In the genomic region with DNA sequence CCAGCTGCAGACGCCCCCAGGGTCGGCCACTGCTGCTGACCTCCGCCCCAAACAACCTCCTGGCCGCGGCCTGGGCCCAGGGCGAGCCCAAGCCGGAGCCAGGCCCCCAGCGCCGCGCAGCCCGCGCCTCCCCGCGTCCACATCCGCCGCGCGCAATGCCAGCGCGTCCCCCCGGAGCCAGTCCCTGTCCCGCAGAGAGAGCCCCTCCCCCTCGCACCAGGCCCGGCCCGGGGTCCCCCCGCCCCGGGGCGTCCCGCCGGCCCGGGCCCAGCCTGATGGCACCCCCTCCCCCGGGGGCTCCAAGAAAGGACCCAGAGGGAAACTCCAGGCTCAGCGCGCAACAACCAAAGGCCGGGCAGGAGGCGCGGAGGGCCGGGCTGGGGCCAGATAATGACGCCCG, we compare ENCODE assay signal across 27 cellular contexts. TPM values are rescaled to one million over a fixed set of nuclear protein-coding genes. Genes with fewer than 3 reads are reported as not detected.
DNase-seq lines count a peak whose midpoint lies in the region; ATAC-seq and TF ChIP-seq lines count a peak whose summit lies in the region.
"Had no signal": no experiment of that assay in that cellular context is flagged by ENCODE, and none has a peak within 500 bp of the region (broad histone marks: within the 10 kb centered on the region; RNA-seq: fewer than 3 reads in every experiment).

No MANE protein-coding gene starts in this region.

- no peak for ATAC-seq in Right ventricle myocardium inferior
- ATAC-seq in heart right ventricle = peak in 4 of 8 donors; percentile 24 to 51 (median 28)
- no peak for ATAC-seq in activated CD8-positive, alpha-beta T cell treated with anti-CD3 and anti-CD28 coated beads for 36 hours
- ATAC-seq: activated CD8-positive, alpha-beta memory T cell treated with anti-CD3 and anti-CD28 coated beads, Interleukin-2, amount 10 ng/mL, durations not matched to agents 7 days and 5 days; body of pancreas; natural killer cell treated with Interleukin-12 subunit alpha and Interleukin-12 subunit beta and Interleukin-15 and Interleukin-18, amount 100 ng/mL, for 72 hours had no signal

- no peaks in the 10 kb centered on the region for H3K36me3 Mint-ChIP-seq in nephron progenitor cell (ENCODE audit: low read depth)
- no peaks in the 10 kb centered on the region for H3K36me3 Mint-ChIP-seq in activated CD8-positive, alpha-beta T cell treated with anti-CD3 and anti-CD28 coated beads for 36 hours (ENCODE audit: low read depth)
- H3K36me3 Mint-ChIP-seq: activated CD8-positive, alpha-beta memory T cell treated with anti-CD3 and anti-CD28 coated beads, Interleukin-2, amount 10 ng/mL, durations not matched to agents 7 days and 5 days; activated naive CD8-positive, alpha-beta T cell treated with anti-CD3 and anti-CD28 coated beads, Interleukin-2, amount 10 ng/mL, durations not matched to agents 7 days and 5 days; natural killer cell treated with Interleukin-12 subunit alpha and Interleukin-12 subunit beta and Interleukin-15 and Interleukin-18, amount 100 ng/mL, for 72 hours had no signal

- H3K9me3 Mint-ChIP-seq in nephron progenitor cell = no peaks in the 10 kb centered on the region
- no peaks in the 10 kb centered on the region for H3K9me3 Mint-ChIP-seq in activated CD8-positive, alpha-beta T cell treated with anti-CD3 and anti-CD28 coated beads for 36 hours
- H3K9me3 Mint-ChIP-seq: activated naive CD8-positive, alpha-beta T cell treated with anti-CD3 and anti-CD28 coated beads, Interleukin-2, amount 10 ng/mL, durations not matched to agents 7 days and 5 days; activated T-helper 1 cell treated with anti-CD3 and anti-CD28 coated beads, Interleukin-12 subunit alpha, Interleukin-12 subunit beta, Interleukin-2, Interleukin-4 antibody, amounts not matched to agents 30 ng/mL and 10 ng/mL and 1 ng/mL, durations not matched to agents 14 hours and 24 hours and 36 hours; natural killer cell treated with Interleukin-12 subunit alpha and Interleukin-12 subunit beta and Interleukin-15 and Interleukin-18, amount 100 ng/mL, for 72 hours had no signal

- H3K27me3 Mint-ChIP-seq in nephron progenitor cell (ENCODE audit: low read depth, poor library complexity) = peaks cover 38% of the 10 kb centered on the region
- H3K27me3 Mint-ChIP-seq in activated CD8-positive, alpha-beta T cell treated with anti-CD3 and anti-CD28 coated beads for 36 hours = peaks cover 28% of the 10 kb centered on the region

- in situ Hi-C loops in brain microvascular endothelial cell (cut with HindIII; ENCODE audit: low pct_ligation_motif_present, low sequenced_read_pairs) = no loop called here

- H3K4me1 Mint-ChIP-seq in nephron progenitor cell = peaks cover 46% of the 10 kb centered on the region
- H3K4me1 Mint-ChIP-seq in activated CD8-positive, alpha-beta T cell treated with anti-CD3 and anti-CD28 coated beads for 36 hours (ENCODE audit: low read depth) = no peaks in the 10 kb centered on the region
- H3K4me1 Mint-ChIP-seq: activated CD8-positive, alpha-beta memory T cell treated with anti-CD3 and anti-CD28 coated beads, Interleukin-2, amount 10 ng/mL, durations not matched to agents 7 days and 5 days had no signal

- no peak overlapping the region for H3K4me3 Mint-ChIP-seq in nephron progenitor cell
- H3K4me3 Mint-ChIP-seq in activated CD8-positive, alpha-beta T cell treated with anti-CD3 and anti-CD28 coated beads for 36 hours = no peak overlapping the region
- H3K4me3 Mint-ChIP-seq: activated CD8-positive, alpha-beta memory T cell treated with anti-CD3 and anti-CD28 coated beads, Interleukin-2, amount 10 ng/mL, durations not matched to agents 7 days and 5 days; activated T-helper 1 cell treated with anti-CD3 and anti-CD28 coated beads, Interleukin-12 subunit alpha, Interleukin-12 subunit beta, Interleukin-2, Interleukin-4 antibody, amounts not matched to agents 30 ng/mL and 10 ng/mL and 1 ng/mL, durations not matched to agents 14 hours and 24 hours and 36 hours; natural killer cell treated with Interleukin-12 subunit alpha and Interleukin-12 subunit beta and Interleukin-15 and Interleukin-18, amount 100 ng/mL, for 72 hours had no signal

- POLR2A ChIA-PET in activated CD8-positive, alpha-beta T cell treated with anti-CD3 and anti-CD28 coated beads for 36 hours (lab: Charles Lee) = no interaction called here

- CTCF ChIA-PET in activated CD8-positive, alpha-beta T cell treated with anti-CD3 and anti-CD28 coated beads for 36 hours (lab: Charles Lee) = no interaction called here

- TF ChIP-seq CTCF in heart right ventricle (IDR thresholded peaks at IDR 0.05) (no peak), nephron progenitor cell (IDR thresholded peaks at IDR 0.05) (no peak), testis (IDR thresholded peaks at IDR 0.05) (no peak), dorsolateral prefrontal cortex (IDR thresholded peaks at IDR 0.05 in 54 of 56, conservative IDR thresholded peaks at IDR 0.05 in 2 of 56; ENCODE audit: low read depth in 1 of 56, partially characterized antibody in 56 of 56) (no peak), brain microvascular endothelial cell (IDR thresholded peaks at IDR 0.05; ENCODE audit: low read depth, low read length, missing control alignments) (no peak)
- TF ChIP-seq CTCF in activated CD8-positive, alpha-beta T cell treated with anti-CD3 and anti-CD28 coated beads for 36 hours (IDR thresholded peaks at IDR 0.05) = no peak

- H3K4me3 ChIP-seq in heart right ventricle (peak overlapping the region in 7 of 10 donors; percentile 24 to 46 (median 37)), testis (peak overlapping the region; percentile 18 to 49), dorsolateral prefrontal cortex (no peak overlapping the region), brain microvascular endothelial cell (ENCODE audit: low read depth, low read length) (no peak overlapping the region)
- H3K4me3 ChIP-seq: body of pancreas, coronary artery had no signal

- H3K36me3 ChIP-seq in heart right ventricle = no peaks in the 10 kb centered on the region
- no peaks in the 10 kb centered on the region for H3K36me3 ChIP-seq in testis (ENCODE audit: low read depth, missing control alignments)
- no peaks in the 10 kb centered on the region for H3K36me3 ChIP-seq in brain microvascular endothelial cell (replicated peaks)

- H3K27ac Mint-ChIP-seq in nephron progenitor cell = no peak overlapping the region
- H3K27ac Mint-ChIP-seq in activated CD8-positive, alpha-beta T cell treated with anti-CD3 and anti-CD28 coated beads for 36 hours = no peak overlapping the region
- H3K27ac Mint-ChIP-seq: activated CD8-positive, alpha-beta memory T cell treated with anti-CD3 and anti-CD28 coated beads, Interleukin-2, amount 10 ng/mL, durations not matched to agents 7 days and 5 days; activated naive CD8-positive, alpha-beta T cell treated with anti-CD3 and anti-CD28 coated beads, Interleukin-2, amount 10 ng/mL, durations not matched to agents 7 days and 5 days; activated T-helper 1 cell treated with anti-CD3 and anti-CD28 coated beads, Interleukin-12 subunit alpha, Interleukin-12 subunit beta, Interleukin-2, Interleukin-4 antibody, amounts not matched to agents 30 ng/mL and 10 ng/mL and 1 ng/mL, durations not matched to agents 14 hours and 24 hours and 36 hours; natural killer cell treated with Interleukin-12 subunit alpha and Interleukin-12 subunit beta and Interleukin-15 and Interleukin-18, amount 100 ng/mL, for 72 hours had no signal

- peak; percentile 16 for DNase-seq in Right ventricle myocardium inferior (ENCODE audit: missing footprints)
- DNase-seq in cardiac septum (ENCODE audit: low spot score) = no peak
- no peak for DNase-seq in heart right ventricle
- DNase-seq in nephron progenitor cell = peak; percentile 47
- DNase-seq in testis = no peak
- DNase-seq in dorsolateral prefrontal cortex = no peak
- DNase-seq in brain microvascular endothelial cell = no peak
- DNase-seq in activated CD8-positive, alpha-beta T cell treated with anti-CD3 and anti-CD28 coated beads for 36 hours = no peak
- DNase-seq: activated CD4-positive, alpha-beta T cell treated with anti-CD3 and anti-CD28 coated beads for 4 hours; activated CD8-positive, alpha-beta memory T cell treated with anti-CD3 and anti-CD28 coated beads, Interleukin-2, amount 10 ng/mL, durations not matched to agents 7 days and 5 days; activated naive CD8-positive, alpha-beta T cell treated with anti-CD3 and anti-CD28 coated beads, Interleukin-2, amount 10 ng/mL, durations not matched to agents 7 days and 5 days; body of pancreas; left cardiac atrium; midbrain; MM.1S; NCI-H1436 treated with DMSO at 0.1 percent for 48 hours; NCI-H2171; NCI-H748 treated with DMSO at 0.1 percent for 48 hours; stimulated activated CD4-positive, alpha-beta T cell treated with anti-CD3 and anti-CD28 coated beads, Interleukin-4, amount 100 ng/mL, for 4 hours; T-helper 1 cell had no signal

- H3K27ac ChIP-seq in heart right ventricle (peak overlapping the region in 1 of 10 donors; percentile 4), testis (no peak overlapping the region), dorsolateral prefrontal cortex (no peak overlapping the region), brain microvascular endothelial cell (no peak overlapping the region)
- H3K27ac ChIP-seq: body of pancreas, coronary artery had no signal

- intact Hi-C loops in Right ventricle myocardium inferior (cut with DNase I) = no loop called here
- intact Hi-C loops in cardiac septum (cut with DNase I) = no loop called here
- intact Hi-C loops in heart right ventricle (cut with DNase I) = no loop called here
- intact Hi-C loops in testis (cut with DNase I; ENCODE audit: low total_unique reads) = no loop called here
- intact Hi-C loops in dorsolateral prefrontal cortex (cut with DNase I) = no loop called here
- intact Hi-C loops in activated CD8-positive, alpha-beta T cell treated with anti-CD3 and anti-CD28 coated beads for 36 hours (cut with micrococcal nuclease) = no loop called here

- H3K9me3 ChIP-seq in heart right ventricle (no peaks in the 10 kb centered on the region), testis (no peaks in the 10 kb centered on the region)
- H3K9me3 ChIP-seq: body of pancreas had no signal

- H3K4me1 ChIP-seq in heart right ventricle = no peaks in the 10 kb centered on the region
- H3K4me1 ChIP-seq in testis = no peaks in the 10 kb centered on the region
- H3K4me1 ChIP-seq: body of pancreas had no signal

- no peak for TF ChIP-seq POLR2A in testis (IDR thresholded peaks at IDR 0.05)

- WGBS in heart right ventricle, 2 donors = 1 to 3% methylated on average over 29 to 40 of the region's 40 CpGs
- WGBS in testis, 2 donors = 1% methylated on average over 19 to 23 of the region's 40 CpGs

- H3K27me3 ChIP-seq in heart right ventricle (peaks cover 0 to 41% (median 14%) of the 10 kb centered on the region in 7 donors), testis (no peaks in the 10 kb centered on the region), dorsolateral prefrontal cortex (no peaks in the 10 kb centered on the region), brain microvascular endothelial cell (replicated peaks) (peaks cover 18% of the 10 kb centered on the region)
- H3K27me3 ChIP-seq: body of pancreas had no signal

RNA-seq across cellular contexts. Expression of gene SLC22A7, which starts 13.1 kb away (rescaled TPM):
- not detected for total RNA-seq in Right ventricle myocardium inferior
- total RNA-seq in cardiac septum = not detected
- total RNA-seq in heart right ventricle = under 1 TPM in 5 of 10 donors, not detected in 5; 0.15 to 0.37 (median 0.25) TPM
- under 1 TPM in 1 of 2 donors, not detected in 1; 0.15 TPM for polyA plus RNA-seq in heart right ventricle
- not detected for total RNA-seq in testis
- polyA plus RNA-seq in testis (ENCODE audit: insufficient read depth, low read depth, low replicate concordance) = not detected
- 1 to 10 TPM in 20 of 120 experiments, under 1 TPM in 62, not detected in 38; 0.16 to 2.8 (median 0.70) TPM for total RNA-seq in dorsolateral prefrontal cortex
- total RNA-seq in activated CD8-positive, alpha-beta T cell treated with anti-CD3 and anti-CD28 coated beads for 36 hours = not detected
- total RNA-seq: A172; activated CD8-positive, alpha-beta memory T cell treated with anti-CD3 and anti-CD28 coated beads, Interleukin-2, amount 10 ng/mL, durations not matched to agents 7 days and 5 days; activated naive CD8-positive, alpha-beta T cell treated with anti-CD3 and anti-CD28 coated beads, Interleukin-2, amount 10 ng/mL, durations not matched to agents 7 days and 5 days; activated T-helper 1 cell treated with anti-CD3 and anti-CD28 coated beads, Interleukin-12 subunit alpha, Interleukin-12 subunit beta, Interleukin-2, Interleukin-4 antibody, amounts not matched to agents 30 ng/mL and 10 ng/mL and 1 ng/mL, durations not matched to agents 14 hours and 24 hours and 36 hours; body of pancreas; fibroblast of villous mesenchyme; left cardiac atrium; natural killer cell treated with Interleukin-12 subunit alpha and Interleukin-12 subunit beta and Interleukin-15 and Interleukin-18, amount 100 ng/mL, for 72 hours; subcutaneous adipose tissue had no signal
- polyA plus RNA-seq: BJ had no signal

RNA-seq across cellular contexts. Expression of gene CRIP3, which starts 23.6 kb away (rescaled TPM):
- 7.1 TPM for total RNA-seq in Right ventricle myocardium inferior
- 11.2 TPM for total RNA-seq in cardiac septum
- total RNA-seq in heart right ventricle = 10 to 100 TPM in 7 of 10 donors, 1 to 10 TPM in 3; 2.7 to 84.5 (median 26.3) TPM
- polyA plus RNA-seq in heart right ventricle = 10 to 100 TPM in 1 of 2 donors, 1 to 10 TPM in 1; 3.0 to 72.3 TPM
- 10 to 100 TPM; 13.4 to 33.4 TPM for total RNA-seq in testis
- polyA plus RNA-seq in testis (ENCODE audit: insufficient read depth, low read depth, low replicate concordance) = 34.3 TPM
- total RNA-seq in dorsolateral prefrontal cortex = 10 to 100 TPM in 115 of 120 experiments, 1 to 10 TPM in 5; 7.1 to 34.3 (median 17.5) TPM
- 1 to 10 TPM; 2.2 to 2.4 TPM for total RNA-seq in activated CD8-positive, alpha-beta T cell treated with anti-CD3 and anti-CD28 coated beads for 36 hours
- total RNA-seq: A172; activated T-helper 1 cell treated with anti-CD3 and anti-CD28 coated beads, Interleukin-12 subunit alpha, Interleukin-12 subunit beta, Interleukin-2, Interleukin-4 antibody, amounts not matched to agents 30 ng/mL and 10 ng/mL and 1 ng/mL, durations not matched to agents 14 hours and 24 hours and 36 hours; body of pancreas; fibroblast of villous mesenchyme had no signal
- polyA plus RNA-seq: BJ had no signal

RNA-seq across cellular contexts. Expression of gene TTBK1, which starts 41.7 kb away (rescaled TPM):
- total RNA-seq in Right ventricle myocardium inferior (0.19 TPM), cardiac septum (0.35 TPM), heart right ventricle (under 1 TPM; 0.22 to 0.69 (median 0.32) TPM), testis (1 to 10 TPM; 2.2 to 2.6 TPM), dorsolateral prefrontal cortex (10 to 100 TPM; 37.5 to 77.7 (median 63.5) TPM)
- polyA plus RNA-seq in heart right ventricle (under 1 TPM; 0.04 to 0.22 TPM), testis (ENCODE audit: insufficient read depth, low read depth, low replicate concordance) (2.3 TPM)
- total RNA-seq in activated CD8-positive, alpha-beta T cell treated with anti-CD3 and anti-CD28 coated beads for 36 hours = under 1 TPM; 0.09 to 0.11 TPM
- total RNA-seq: A172; activated naive CD8-positive, alpha-beta T cell treated with anti-CD3 and anti-CD28 coated beads, Interleukin-2, amount 10 ng/mL, durations not matched to agents 7 days and 5 days; fibroblast of villous mesenchyme; subcutaneous adipose tissue had no signal
- polyA plus RNA-seq: BJ had no signal

RNA-seq across cellular contexts. Expression of gene DNPH1, which starts 55.7 kb away (rescaled TPM):
- total RNA-seq in Right ventricle myocardium inferior (29.9 TPM), cardiac septum (23.2 TPM), heart right ventricle (10 to 100 TPM; 16.0 to 29.6 (median 25.7) TPM), testis (10 to 100 TPM; 21.8 TPM), dorsolateral prefrontal cortex (10 to 100 TPM; 18.4 to 54.6 (median 31.2) TPM)
- polyA plus RNA-seq in heart right ventricle (10 to 100 TPM; 25.0 to 51.3 TPM), testis (ENCODE audit: insufficient read depth, low read depth, low replicate concordance) (19.3 TPM)
- total RNA-seq in activated CD8-positive, alpha-beta T cell treated with anti-CD3 and anti-CD28 coated beads for 36 hours = 10 to 100 TPM; 86.2 to 86.5 TPM

Comparison
In these comparisons a context has a peak if more than half of its experiments do, and no peak if none do; other contexts are left out.
1. DNase-seq: peak in Right ventricle myocardium inferior (single experiment) and nephron progenitor cell (single experiment); none in cardiac septum (single experiment), heart right ventricle (0 of 2), testis (single experiment), dorsolateral prefrontal cortex (0 of 10), brain microvascular endothelial cell (single experiment) and activated CD8-positive, alpha-beta T cell treated with anti-CD3 and anti-CD28 coated beads for 36 hours (single experiment).
2. H3K4me3 ChIP-seq: peak in heart right ventricle (7 of 10) and testis (2 of 2); none in dorsolateral prefrontal cortex (0 of 59) and brain microvascular endothelial cell (single experiment).
3. RNA of gene TTBK1, which starts 41.7 kb away (total RNA-seq): 37.5 to 77.7 TPM in dorsolateral prefrontal cortex; 2.2 to 2.6 TPM in testis, 0.35 TPM in cardiac septum (single experiment), 0.22 to 0.69 TPM in heart right ventricle, 0.19 TPM in Right ventricle myocardium inferior (single experiment) and 0.09 to 0.11 TPM in activated CD8-positive, alpha-beta T cell treated with anti-CD3 and anti-CD28 coated beads for 36 hours; every median in the first group is over 10 times any median in the second.